In genomic region chr16:85136705-85137322, GRCh38 we compare ENCODE assay signal across 10 cellular contexts. TPM values are rescaled to one million over a fixed set of nuclear protein-coding genes. Genes with fewer than 3 reads are reported as not detected.
DNase-seq lines count a peak whose midpoint lies in the region; ATAC-seq and TF ChIP-seq lines count a peak whose summit lies in the region.
"Had no signal": no experiment of that assay in that cellular context is flagged by ENCODE, and none has a peak within 500 bp of the region (broad histone marks: within the 10 kb centered on the region; RNA-seq: fewer than 3 reads in every experiment).

No MANE protein-coding gene starts in this region.

- no peak overlapping the region for H3K27ac Mint-ChIP-seq in activated CD8-positive, alpha-beta T cell treated with anti-CD3 and anti-CD28 coated beads for 36 hours

- H3K36me3 ChIP-seq in BLaER1 treated with 17β-estradiol and CSF1 and Interleukin-3, amounts not matched to agents 10 nM and 100 nM: no peaks in the 10 kb centered on the region
- no peaks in the 10 kb centered on the region for H3K36me3 ChIP-seq in osteoblast (ENCODE audit: insufficient read depth, low read length)

- ATAC-seq in activated CD8-positive, alpha-beta T cell treated with anti-CD3 and anti-CD28 coated beads for 36 hours: no peak
- ATAC-seq in GM21423 (IDR thresholded peaks at IDR 0.05; ENCODE audit: unreplicated experiment) (no peak), GM21515 (IDR thresholded peaks at IDR 0.05; ENCODE audit: unreplicated experiment) (no peak)

- TF ChIP-seq CTCF in RWPE1 (conservative IDR thresholded peaks at IDR 0.05; ENCODE audit: low read depth) (no peak), fibroblast of the aortic adventitia (IDR thresholded peaks at IDR 0.05; ENCODE audit: insufficient read depth, low read length) (no peak), osteoblast (IDR thresholded peaks at IDR 0.05; ENCODE audit: extremely low read depth, low read depth, low read length) (no peak)
- no peak for TF ChIP-seq CTCF in activated CD8-positive, alpha-beta T cell treated with anti-CD3 and anti-CD28 coated beads for 36 hours (IDR thresholded peaks at IDR 0.05)

- H3K4me3 ChIP-seq in BLaER1 treated with 17β-estradiol and CSF1 and Interleukin-3, amounts not matched to agents 10 nM and 100 nM: peak overlapping the region in 8 of 10 experiments; percentile 15 to 59 (median 42); a peak in 12 of 20 replicates
- peak overlapping the region; percentile 28 for H3K4me3 ChIP-seq in fibroblast of the aortic adventitia (ENCODE audit: low read depth, low read length)
- peak overlapping the region; percentile 65 for H3K4me3 ChIP-seq in osteoblast (ENCODE audit: insufficient read depth, low read length)

- DNase-seq in RWPE1 (ENCODE audit: low spot score) (peak; percentile 27), fibroblast of the aortic adventitia (ENCODE audit: low read depth) (peak; percentile 58), osteoblast (ENCODE audit: insufficient read length, low spot score, missing footprints) (peak; percentile 87), activated gamma-delta T cell (lab: John Stamatoyannopoulos, UW) (no peak)
- DNase-seq in activated CD8-positive, alpha-beta T cell treated with anti-CD3 and anti-CD28 coated beads for 36 hours: no peak
- DNase-seq: DMS153 had no signal

- POLR2A ChIA-PET in RWPE1 (lab: Yijun Ruan, JAX; ENCODE audit: low non-redundant PET): no interaction called here
- POLR2A ChIA-PET in activated CD8-positive, alpha-beta T cell treated with anti-CD3 and anti-CD28 coated beads for 36 hours (lab: Charles Lee): no interaction called here

- H4K20me1 ChIP-seq in BLaER1 treated with 17β-estradiol and CSF1 and Interleukin-3, amounts not matched to agents 10 nM and 100 nM: no peaks in the 10 kb centered on the region; a peak in 1 of 22 replicates
- H4K20me1 ChIP-seq in osteoblast (ENCODE audit: insufficient read depth, low read length): no peaks in the 10 kb centered on the region

- peak overlapping the region in 10 of 11 experiments; percentile 18 to 81 (median 61); a peak in 18 of 22 replicates for H3K27ac ChIP-seq in BLaER1 treated with 17β-estradiol and CSF1 and Interleukin-3, amounts not matched to agents 10 nM and 100 nM
- peak overlapping the region; percentile 75 for H3K27ac ChIP-seq in RWPE1
- H3K27ac ChIP-seq in osteoblast (ENCODE audit: low read depth, low read length): no peak overlapping the region

- intact Hi-C loops in activated CD8-positive, alpha-beta T cell treated with anti-CD3 and anti-CD28 coated beads for 36 hours (cut with micrococcal nuclease): no loop called here

- CTCF ChIA-PET in RWPE1 (lab: Yijun Ruan, JAX): interaction anchor here (0.5 kb wide), 1 partner anchor 50 kb away, joined by 3 read pairs; no protein-coding TSS in a partner anchor
- CTCF ChIA-PET in activated CD8-positive, alpha-beta T cell treated with anti-CD3 and anti-CD28 coated beads for 36 hours (lab: Charles Lee): interaction anchor here (1.1 kb wide), 1 partner anchor 22 kb away, joined by 5 read pairs; no protein-coding TSS in a partner anchor

- no peak overlapping the region for H3K4me3 Mint-ChIP-seq in activated CD8-positive, alpha-beta T cell treated with anti-CD3 and anti-CD28 coated beads for 36 hours

- no peaks in the 10 kb centered on the region for H3K9me3 ChIP-seq in BLaER1 treated with 17β-estradiol and CSF1 and Interleukin-3, amounts not matched to agents 10 nM and 100 nM (replicated peaks in 1 of 11)
- no peaks in the 10 kb centered on the region for H3K9me3 ChIP-seq in osteoblast (ENCODE audit: low read depth, low read length)

- H3K36me3 Mint-ChIP-seq in activated CD8-positive, alpha-beta T cell treated with anti-CD3 and anti-CD28 coated beads for 36 hours (ENCODE audit: low read depth): no peaks in the 10 kb centered on the region

- H3K9ac ChIP-seq in BLaER1 treated with 17β-estradiol and CSF1 and Interleukin-3, amounts not matched to agents 10 nM and 100 nM: peak overlapping the region; percentile 10 to 65 (median 46); a peak in 15 of 22 replicates

- H2AFZ ChIP-seq in osteoblast (ENCODE audit: low read length): peak overlapping the region; percentile 84

- peak overlapping the region; percentile 76 to 99 (median 91) for H3K4me2 ChIP-seq in BLaER1 treated with 17β-estradiol and CSF1 and Interleukin-3, amounts not matched to agents 10 nM and 100 nM
- peak overlapping the region; percentile 72 for H3K4me2 ChIP-seq in osteoblast (ENCODE audit: insufficient read depth, low read length)

- peaks cover 9% of the 10 kb centered on the region for H3K4me1 Mint-ChIP-seq in activated CD8-positive, alpha-beta T cell treated with anti-CD3 and anti-CD28 coated beads for 36 hours (ENCODE audit: low read depth)

- no peaks in the 10 kb centered on the region for H3K79me2 ChIP-seq in osteoblast (ENCODE audit: insufficient read depth, low read length)

- peaks cover 38 to 67% (median 52%) of the 10 kb centered on the region in 10 experiments for H3K4me1 ChIP-seq in BLaER1 treated with 17β-estradiol and CSF1 and Interleukin-3, amounts not matched to agents 10 nM and 100 nM
- H3K4me1 ChIP-seq in osteoblast (ENCODE audit: insufficient read depth, low read length): peaks cover 26% of the 10 kb centered on the region

- no peaks in the 10 kb centered on the region for H3K9me3 Mint-ChIP-seq in activated CD8-positive, alpha-beta T cell treated with anti-CD3 and anti-CD28 coated beads for 36 hours

- H3K27me3 ChIP-seq in BLaER1 treated with 17β-estradiol and CSF1 and Interleukin-3, amounts not matched to agents 10 nM and 100 nM: peaks cover 0 to 23% (median 12%) of the 10 kb centered on the region in 11 experiments; a peak in 18 of 22 replicates
- H3K27me3 ChIP-seq in osteoblast (ENCODE audit: insufficient read depth, low read length): no peaks in the 10 kb centered on the region

- peaks cover 34% of the 10 kb centered on the region for H3K27me3 Mint-ChIP-seq in activated CD8-positive, alpha-beta T cell treated with anti-CD3 and anti-CD28 coated beads for 36 hours

RNA-seq across cellular contexts. Expression of gene CIBAR2, which starts 24.5 kb away (rescaled TPM):
- not detected in 2 replicates for total RNA-seq in fibroblast of the aortic adventitia (ENCODE audit: low replicate concordance)
- total RNA-seq in osteoblast: under 0.01 TPM in 1 of 2 replicates, not detected in the other
- not detected for total RNA-seq in activated CD8-positive, alpha-beta T cell treated with anti-CD3 and anti-CD28 coated beads for 36 hours
- total RNA-seq: bronchial epithelial cell had no signal

Comparison
In these comparisons a context has a peak if more than half of its experiments do, and no peak if none do; other contexts are left out.
1. DNase-seq: peak in RWPE1 (single experiment), fibroblast of the aortic adventitia (single experiment) and osteoblast (single experiment); none in activated CD8-positive, alpha-beta T cell treated with anti-CD3 and anti-CD28 coated beads for 36 hours (single experiment) and activated gamma-delta T cell (single experiment).
2. Peak in every context shown above with its lines, with median percentiles within 50 percentile points of each other: H3K4me3 ChIP-seq.